ENCODE assay signal across 10 cellular contexts in genomic region chr13:99355267-99356215, GRCh38. TPM values are rescaled to one million over a fixed set of nuclear protein-coding genes. Genes with fewer than 3 reads are reported as not detected.
A peak's percentile ranks its signal among the peaks of the same experiment; 100 is the strongest.
DNase-seq lines count a peak whose midpoint lies in the region; ATAC-seq and TF ChIP-seq lines count a peak whose summit lies in the region.
"Had no signal": no experiment of that assay in that cellular context is flagged by ENCODE, and none has a peak within 500 bp of the region (broad histone marks: within the 10 kb centered on the region; RNA-seq: fewer than 3 reads in every experiment).

No MANE protein-coding gene starts in this region.

- H3K36me3 ChIP-seq in CD8-positive, alpha-beta memory T cell (ENCODE audit: insufficient read depth, low read length) = no peaks in the 10 kb centered on the region
- H3K36me3 ChIP-seq in ectodermal cell (ENCODE audit: control insufficient read depth, insufficient read depth, low read length) (no peaks in the 10 kb centered on the region), testis (ENCODE audit: low read depth, missing control alignments) (no peaks in the 10 kb centered on the region)

- no peak for TF ChIP-seq POLR2A in testis (IDR thresholded peaks at IDR 0.05)

- intact Hi-C loops in testis (cut with DNase I; ENCODE audit: low total_unique reads) = no loop called here

- H3K4me3 ChIP-seq in CD8-positive, alpha-beta memory T cell (ENCODE audit: low read length) = peak overlapping the region; percentile 43
- H3K4me3 ChIP-seq in LNCaP clone FGC (ENCODE audit: low read depth, low read length) (no peak overlapping the region), ectodermal cell (ENCODE audit: insufficient read depth, low read depth, low read length) (no peak overlapping the region), testis (no peak overlapping the region)

- CTCF ChIA-PET in CD8-positive, alpha-beta memory T cell (lab: Charles Lee) = interaction anchor here (0.7 to 4.5 kb wide), 14 partner anchors 9 to 95 kb away, joined by 3 to 43 read pairs (median 4); no protein-coding TSS in a partner anchor

- POLR2A ChIA-PET in CD8-positive, alpha-beta memory T cell (lab: Charles Lee) = interaction anchor here (0.6 to 2.1 kb wide), 12 partner anchors 16 to 151 kb away, joined by 3 to 14 read pairs (median 4); no protein-coding TSS in a partner anchor

- peak in 1 of 5 donors; percentile 53 for DNase-seq in CD8-positive, alpha-beta memory T cell
- DNase-seq in LNCaP clone FGC (ENCODE audit: low read depth) (peak; percentile 55), osteocyte (ENCODE audit: extremely low spot score, unreplicated experiment) (no peak), HPDE6-E6E7 (ENCODE audit: extremely low spot score) (no peak), NCI-H524 treated with DMSO at 0.1 percent for 48 hours (lab: John Stamatoyannopoulos, UW) (no peak), testis (no peak)
- DNase-seq: H9 had no signal

- WGBS in ectodermal cell, 2 experiments = 95 to 97% methylated on average over 19 of the region's 19 CpGs
- WGBS in testis, 2 donors = 84 to 89% methylated on average over 16 to 18 of the region's 19 CpGs

- H3K36me3 Mint-ChIP-seq in CD8-positive, alpha-beta memory T cell = peaks cover 16 to 59% (median 21%) of the 10 kb centered on the region in 3 donors
- peaks cover 14% of the 10 kb centered on the region for H3K36me3 Mint-ChIP-seq in osteocyte (ENCODE audit: unreplicated experiment)

- H3K4me1 Mint-ChIP-seq in CD8-positive, alpha-beta memory T cell = peaks cover 95 to 100% (median 100%) of the 10 kb centered on the region in 3 donors
- H3K4me1 Mint-ChIP-seq in osteocyte (ENCODE audit: unreplicated experiment) = peaks cover 29% of the 10 kb centered on the region

- H3K4me3 Mint-ChIP-seq in CD8-positive, alpha-beta memory T cell = peak overlapping the region; percentile 64 to 89 (median 76)
- peak overlapping the region; percentile 51 for H3K4me3 Mint-ChIP-seq in osteocyte (ENCODE audit: unreplicated experiment)
- H3K4me3 Mint-ChIP-seq: brain, H9 had no signal

- peaks cover 100% of the 10 kb centered on the region for H3K4me1 ChIP-seq in CD8-positive, alpha-beta memory T cell (ENCODE audit: insufficient read depth, low read length)
- peaks cover 8% of the 10 kb centered on the region for H3K4me1 ChIP-seq in ectodermal cell (ENCODE audit: control insufficient read depth, insufficient read depth, low read length)
- peaks cover 22% of the 10 kb centered on the region for H3K4me1 ChIP-seq in testis

- ATAC-seq in GM18873 (IDR thresholded peaks at IDR 0.05; ENCODE audit: low FRiP score, unreplicated experiment) = no peak

- no peaks in the 10 kb centered on the region for H3K9me3 ChIP-seq in CD8-positive, alpha-beta memory T cell (ENCODE audit: low read length)
- H3K9me3 ChIP-seq in ectodermal cell (ENCODE audit: control insufficient read depth, low read length) = no peaks in the 10 kb centered on the region
- H3K9me3 ChIP-seq in testis = no peaks in the 10 kb centered on the region

- H3K27me3 Mint-ChIP-seq in CD8-positive, alpha-beta memory T cell = no peaks in the 10 kb centered on the region
- no peaks in the 10 kb centered on the region for H3K27me3 Mint-ChIP-seq in osteocyte (ENCODE audit: unreplicated experiment)
- H3K27me3 Mint-ChIP-seq: brain had no signal

- H3K27ac ChIP-seq in CD8-positive, alpha-beta memory T cell (ENCODE audit: low read depth, low read length) = peak overlapping the region; percentile 96
- H3K27ac ChIP-seq in ectodermal cell (ENCODE audit: insufficient read depth, low read depth, low read length, poor library complexity, severe bottlenecking) (peak overlapping the region; percentile 72), testis (peak overlapping the region in 1 of 2 donors; percentile 66)

- H3K27ac Mint-ChIP-seq in CD8-positive, alpha-beta memory T cell = peak overlapping the region; percentile 96 to 100 (median 99)
- peak overlapping the region; percentile 92 for H3K27ac Mint-ChIP-seq in osteocyte (ENCODE audit: unreplicated experiment)

- TF ChIP-seq CTCF in LNCaP clone FGC (IDR thresholded peaks at IDR 0.05; ENCODE audit: control insufficient read depth, extremely low read depth, insufficient read depth) = no peak
- no peak for TF ChIP-seq CTCF in osteocyte (IDR thresholded peaks at IDR 0.05)
- no peak for TF ChIP-seq CTCF in testis (IDR thresholded peaks at IDR 0.05)

- no peaks in the 10 kb centered on the region for H3K27me3 ChIP-seq in CD8-positive, alpha-beta memory T cell (ENCODE audit: insufficient read depth, low read length, poor library complexity, severe bottlenecking)
- H3K27me3 ChIP-seq in ectodermal cell (ENCODE audit: control insufficient read depth, insufficient read depth, low read length, poor library complexity, severe bottlenecking) = no peaks in the 10 kb centered on the region
- H3K27me3 ChIP-seq in testis = no peaks in the 10 kb centered on the region

- H3K9me3 Mint-ChIP-seq in CD8-positive, alpha-beta memory T cell = no peaks in the 10 kb centered on the region
- H3K9me3 Mint-ChIP-seq in osteocyte (ENCODE audit: unreplicated experiment) = no peaks in the 10 kb centered on the region
- H3K9me3 Mint-ChIP-seq: brain, H9 had no signal

RNA-seq across cellular contexts. Expression of gene GPR183, which starts 48.3 kb away (rescaled TPM):
- 10 to 100 TPM; 61.5 to 62.8 TPM for total RNA-seq in CD8-positive, alpha-beta memory T cell
- 232 TPM for polyA plus RNA-seq in CD8-positive, alpha-beta memory T cell
- not detected for polyA plus RNA-seq in ectodermal cell (2013, experiment 1 of 4)
- polyA plus RNA-seq in ectodermal cell (2013, experiment 2 of 4) = not detected
- polyA plus RNA-seq in ectodermal cell (2013, experiment 3 of 4) = not detected
- not detected for polyA plus RNA-seq in ectodermal cell (2013, experiment 4 of 4)
- total RNA-seq in osteocyte (0.19 TPM in 1 of 2 replicates, not detected in the other), testis (1 to 10 TPM in 1 of 2 donors, under 1 TPM in 1; 0.39 to 6.9 TPM)
- polyA plus RNA-seq in testis (ENCODE audit: insufficient read depth, low read depth, low replicate concordance) = 2.3 TPM
- total RNA-seq: H9 had no signal

Comparison
In these comparisons a context has a peak if more than half of its experiments do, and no peak if none do; other contexts are left out.
1. RNA of gene GPR183, which starts 48.3 kb away (total RNA-seq): 61.5 to 62.8 TPM in CD8-positive, alpha-beta memory T cell; 0.39 to 6.9 TPM in testis and 0.19 TPM in osteocyte; every median in the first group is over 4 times any median in the second.